ENCODE assay signal across 21 cellular contexts in genomic region chr5:54357371-54358058, GRCh38. TPM values are rescaled to one million over a fixed set of nuclear protein-coding genes. Genes with fewer than 3 reads are reported as not detected.
DNase-seq lines count a peak whose midpoint lies in the region; ATAC-seq and TF ChIP-seq lines count a peak whose summit lies in the region.
"Had no signal": no experiment of that assay in that cellular context is flagged by ENCODE, and none has a peak within 500 bp of the region (broad histone marks: within the 10 kb centered on the region; RNA-seq: fewer than 3 reads in every experiment).

No MANE protein-coding gene starts in this region.

- H3K4me3 ChIP-seq in A673 (ENCODE audit: low read depth, low read length, poor library complexity, severe bottlenecking): no peak overlapping the region
- no peak overlapping the region for H3K4me3 ChIP-seq in GM23248
- H3K4me3 ChIP-seq: hepatocyte, pancreas, SJCRH30, upper lobe of right lung had no signal

- no peaks in the 10 kb centered on the region for H4K20me1 ChIP-seq in GM23248 (ENCODE audit: insufficient read depth)

- peaks cover 23% of the 10 kb centered on the region for H3F3A ChIP-seq in GM23248 (ENCODE audit: insufficient read depth)

- H3K27ac ChIP-seq in A673 (ENCODE audit: low read depth, low read length, poor library complexity, severe bottlenecking) (no peak overlapping the region), GM23248 (no peak overlapping the region)
- H3K27ac ChIP-seq: hepatocyte, KMS-11, pancreas, SJCRH30, upper lobe of right lung had no signal

- intact Hi-C loops in A673 (cut with micrococcal nuclease; ENCODE audit: unreplicated experiment): no loop called here

- no peak overlapping the region for H2AFZ ChIP-seq in GM23248
- H2AFZ ChIP-seq: hepatocyte had no signal

- TF ChIP-seq CTCF in A673 (conservative IDR thresholded peaks at IDR 0.05; ENCODE audit: low read depth, low read length): no peak

- H3K79me2 ChIP-seq in GM23248 (ENCODE audit: insufficient read depth): no peaks in the 10 kb centered on the region
- H3K79me2 ChIP-seq: hepatocyte had no signal

- BruUV-seq in A673 (replicated peaks; lab: Mats Ljungman, UMichigan): no TSS peak

- no peaks in the 10 kb centered on the region for H3K9me2 ChIP-seq in GM23248 (ENCODE audit: insufficient read depth)

- DNase-seq in A673 (ENCODE audit: low spot score) (peak; percentile 32), GM23248 (peak; percentile 39), NCI-H446 (lab: John Stamatoyannopoulos, UW) (peak; percentile 5 to 50), dermis microvascular lymphatic vessel endothelial cell (ENCODE audit: low read depth in 2 of 2) (peak; percentile 4 to 32), CD1c-positive myeloid dendritic cell (ENCODE audit: extremely low spot score) (no peak)
- DNase-seq in stimulated activated CD4-positive, alpha-beta T cell treated with anti-CD3 and anti-CD28 coated beads, Interleukin-4, amount 100 ng/mL, for 4 hours: no peak
- DNase-seq: ACHN; activated CD4-positive, alpha-beta T cell treated with anti-CD3 and anti-CD28 coated beads for 36 hours; activated effector memory CD4-positive, alpha-beta T cell treated with Interleukin-2 at 50 U/mL for 16 hours; amniotic stem cell; CD8-positive, alpha-beta memory T cell; central memory CD4-positive, alpha-beta T cell; HFFc6; natural killer cell; pancreas; SJCRH30; upper lobe of right lung had no signal

- H3K9me3 ChIP-seq in A673 (ENCODE audit: low read depth, low read length, poor library complexity, severe bottlenecking) (no peaks in the 10 kb centered on the region), GM23248 (ENCODE audit: low read depth) (no peaks in the 10 kb centered on the region)
- H3K9me3 ChIP-seq: pancreas had no signal

- no peak overlapping the region for H3K4me2 ChIP-seq in GM23248 (ENCODE audit: unreplicated experiment)
- H3K4me2 ChIP-seq: hepatocyte, KMS-11 had no signal

- POLR2A ChIA-PET in A673 (lab: Charles Lee; ENCODE audit: low non-redundant PET): interaction anchor here (0.6 kb wide), 1 partner anchor 9 kb away, joined by 3 read pairs; no protein-coding TSS in a partner anchor

- 8 to 17% methylated on average over 4 of the region's 4 CpGs for WGBS in GM23248 (ENCODE audit: low coverage in 1 of 2, low lambda C conversion rate in 2 of 2, missing lambda C conversion rate in 2 of 2), 2 experiments

- in situ Hi-C loops in GM23248 (cut with MboI): no loop called here

- ATAC-seq in activated CD4-positive, CD25-positive, alpha-beta regulatory T cell treated with anti-CD3 and anti-CD28 coated beads, Interleukin-2, amount 50 U/mL, for 24 hours: no peak
- no peak for ATAC-seq in GM18907 (IDR thresholded peaks at IDR 0.05; ENCODE audit: unreplicated experiment)
- ATAC-seq: activated CD4-positive, alpha-beta T cell treated with anti-CD3 and anti-CD28 coated beads for 36 hours; natural killer cell; upper lobe of right lung had no signal

- no peak overlapping the region for H3K9ac ChIP-seq in GM23248
- H3K9ac ChIP-seq: KMS-11 had no signal

- H3K36me3 ChIP-seq in A673 (ENCODE audit: insufficient read depth, low read length, poor library complexity, severe bottlenecking) (no peaks in the 10 kb centered on the region), GM23248 (ENCODE audit: low read depth) (no peaks in the 10 kb centered on the region)
- H3K36me3 ChIP-seq: pancreas, SJCRH30, upper lobe of right lung had no signal

- no peaks in the 10 kb centered on the region for H3K27me3 ChIP-seq in A673 (replicated peaks; ENCODE audit: insufficient read depth, low read depth, low read length, poor library complexity)
- no peaks in the 10 kb centered on the region for H3K27me3 ChIP-seq in GM23248 (replicated peaks; ENCODE audit: insufficient read depth)
- H3K27me3 ChIP-seq: hepatocyte, pancreas, SJCRH30, upper lobe of right lung had no signal

- CTCF ChIA-PET in A673 (lab: Charles Lee): no interaction called here

- H3K4me1 ChIP-seq in A673 (ENCODE audit: insufficient read depth, low read length, poor library complexity, severe bottlenecking): no peaks in the 10 kb centered on the region
- H3K4me1 ChIP-seq in GM23248 (ENCODE audit: insufficient read depth): peaks cover 40% of the 10 kb centered on the region
- H3K4me1 ChIP-seq: SJCRH30, upper lobe of right lung had no signal

RNA-seq across cellular contexts. Expression of gene ARL15, which starts 47.1 kb away (rescaled TPM):
- total RNA-seq in A673 (2021) (17.2 and 18.3 TPM in 2 replicates), dermis microvascular lymphatic vessel endothelial cell (39.0 and 62.2 TPM in 2 replicates)
- 7.8 and 15.4 TPM in 2 replicates for total RNA-seq in GM23248 (2014; rRNA removed; shearing (Covaris generic))
- polyA plus RNA-seq in GM23248 (2016; fragmentation: Nextera tagmentation; extraction: Ambion mirVana): 9.9 and 10.6 TPM in 2 replicates

Comparison
In these comparisons a context has a peak if more than half of its experiments do, and no peak if none do; other contexts are left out.
1. DNase-seq: peak in A673 (single experiment), GM23248 (single experiment), NCI-H446 (2 of 2) and dermis microvascular lymphatic vessel endothelial cell (2 of 2); none in CD1c-positive myeloid dendritic cell (single experiment) and stimulated activated CD4-positive, alpha-beta T cell treated with anti-CD3 and anti-CD28 coated beads, Interleukin-4, amount 100 ng/mL, for 4 hours (0 of 2).